ENCODE assay signal across 11 cellular contexts in the genomic region with DNA sequence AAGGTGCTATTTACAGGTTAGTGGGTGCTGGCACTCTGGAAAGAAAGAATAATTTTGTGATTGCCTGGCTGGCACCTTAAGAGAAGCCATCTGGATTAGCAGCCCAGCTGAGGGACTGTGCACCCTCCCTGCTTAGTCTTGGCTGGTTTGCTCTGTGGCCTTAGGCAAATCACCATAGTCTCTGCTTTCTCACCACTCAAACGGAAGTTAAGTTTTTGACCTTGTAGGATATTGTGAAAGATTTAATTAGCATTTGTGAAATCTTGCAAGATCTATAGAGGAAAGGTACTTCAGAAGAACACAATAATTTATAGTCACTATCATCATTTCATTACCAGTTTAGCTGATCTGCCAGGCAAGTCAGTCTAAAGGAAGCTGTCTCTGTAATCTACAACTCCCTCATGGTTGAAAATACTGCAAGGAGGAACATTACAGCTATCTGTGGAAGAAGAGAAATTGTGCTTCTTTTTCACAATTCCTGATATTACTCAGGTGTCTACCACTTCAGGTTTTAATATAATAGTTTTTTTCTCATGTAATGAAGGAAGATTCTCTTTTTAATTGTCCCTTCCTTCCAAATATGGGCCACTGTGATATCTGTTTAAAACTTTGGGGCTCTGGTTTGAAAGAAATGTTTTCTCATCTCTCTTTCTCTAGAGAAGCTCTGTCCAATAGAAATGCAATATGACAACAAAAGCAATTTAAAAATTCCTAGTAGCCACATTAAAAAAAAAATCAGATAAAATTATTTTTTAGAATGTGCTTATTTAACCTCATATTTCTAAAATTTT.
DNase-seq lines count a peak whose midpoint lies in the region; ATAC-seq and TF ChIP-seq lines count a peak whose summit lies in the region.
"Had no signal": no experiment of that assay in that cellular context is flagged by ENCODE, and none has a peak within 500 bp of the region (broad histone marks: within the 10 kb centered on the region; RNA-seq: fewer than 3 reads in every experiment).

No MANE protein-coding gene starts in this region.

- intact Hi-C loops in uterus (cut with DNase I; ENCODE audit: low total_unique reads): no loop called here

- H3K27me3 ChIP-seq in uterus: no peaks in the 10 kb centered on the region
- H3K27me3 ChIP-seq: body of pancreas had no signal

- peak overlapping the region; percentile 67; the same call in 1 of the 2 replicates for H3K4me3 ChIP-seq in GM08714 (ENCODE audit: low read length)
- H3K4me3 ChIP-seq in uterus: no peak overlapping the region
- H3K4me3 ChIP-seq: body of pancreas had no signal

- peak; percentile 77 for ATAC-seq in GM19452 (IDR thresholded peaks at IDR 0.05; ENCODE audit: unreplicated experiment)
- peak; percentile 69 for ATAC-seq in HG03097 (IDR thresholded peaks at IDR 0.05; ENCODE audit: low FRiP score, unreplicated experiment)
- ATAC-seq: body of pancreas had no signal

- no peaks in the 10 kb centered on the region for H3K36me3 ChIP-seq in uterus

- TF ChIP-seq POLR2A in Raji (IDR thresholded peaks at IDR 0.05; ENCODE audit: insufficient read depth, low read depth, low read length): peak; percentile 51; the same call in 1 of the 2 replicates
- no peak for TF ChIP-seq POLR2A in uterus (IDR thresholded peaks at IDR 0.05)

- no peaks in the 10 kb centered on the region for H3K4me1 ChIP-seq in uterus

- H3K9me3 ChIP-seq in uterus: no peaks in the 10 kb centered on the region
- H3K9me3 ChIP-seq: body of pancreas had no signal

- no peak for DNase-seq in activated CD8-positive, alpha-beta memory T cell treated with anti-CD3 and anti-CD28 coated beads for 24 hours
- DNase-seq in uterus (no peak), Ammon's horn (ENCODE audit: low spot score) (no peak), NCI-H146 (lab: John Stamatoyannopoulos, UW) (no peak)
- DNase-seq: CD8-positive, alpha-beta memory T cell; hypothalamus had no signal

- H3K27ac ChIP-seq in uterus: no peak overlapping the region

- no peak for TF ChIP-seq CTCF in uterus (IDR thresholded peaks at IDR 0.05)
